ENCODE assay signal across 14 cellular contexts in the genomic region with DNA sequence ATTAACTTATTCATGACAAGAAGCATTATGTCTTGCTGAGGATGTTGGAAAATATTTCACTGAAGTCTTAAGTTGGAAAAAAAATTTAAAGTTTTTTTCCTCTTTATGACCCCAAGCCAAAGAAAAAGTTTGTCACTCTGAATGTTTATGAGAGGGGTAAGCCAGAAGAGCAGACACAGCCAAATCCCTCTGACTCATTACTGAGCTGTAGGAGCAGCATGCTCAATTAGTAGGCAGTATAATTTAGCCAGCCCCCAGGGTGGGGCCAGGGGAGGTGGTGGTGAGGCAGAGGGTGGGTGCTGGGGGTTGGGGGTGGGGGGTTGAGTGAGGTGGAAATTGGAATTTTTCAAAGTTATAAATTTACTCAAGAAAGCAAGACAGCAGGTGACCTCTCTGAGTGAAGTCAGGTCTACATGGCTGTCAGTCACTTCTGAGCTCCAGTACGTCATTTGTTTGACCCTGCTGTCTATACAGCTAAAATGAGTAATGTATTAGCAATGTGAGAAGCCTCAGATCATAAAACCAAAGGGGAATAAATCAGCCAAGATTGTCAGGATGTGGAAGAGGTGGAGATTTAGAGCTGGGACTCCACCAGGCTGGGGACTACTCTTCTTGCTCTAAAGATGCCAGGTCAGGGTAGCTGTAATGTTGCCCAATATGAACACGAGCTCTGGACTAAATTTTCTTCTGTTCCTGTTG.
DNase-seq lines count a peak whose midpoint lies in the region; ATAC-seq, FAIRE-seq and TF ChIP-seq lines count a peak whose summit lies in the region.
"Had no signal": no experiment of that assay in that cellular context is flagged by ENCODE, and none has a peak within 500 bp of the region (broad histone marks: within the 10 kb centered on the region; RNA-seq: fewer than 3 reads in every experiment).

No MANE protein-coding gene starts in this region.

- H3K9me3 ChIP-seq in adipocyte (ENCODE audit: control insufficient read depth, low read length), result no peaks in the 10 kb centered on the region
- no peaks in the 10 kb centered on the region for H3K9me3 ChIP-seq in keratinocyte (ENCODE audit: control insufficient read depth, low read depth, low read length)
- H3K9me3 ChIP-seq: BE2C had no signal

- H3K9ac ChIP-seq in adipocyte (ENCODE audit: low read length) (no peak overlapping the region), keratinocyte (ENCODE audit: control insufficient read depth, extremely low read depth, insufficient read depth, low read length) (no peak overlapping the region)

- ATAC-seq in HG03095 (IDR thresholded peaks at IDR 0.05; ENCODE audit: unreplicated experiment) (no peak), HG03520 (IDR thresholded peaks at IDR 0.05; ENCODE audit: unreplicated experiment) (no peak)

- FAIRE-seq in keratinocyte (lab: Jason Lieb, UNC), result peak; percentile 44

- dilution Hi-C loops in keratinocyte (cut with MboI; ENCODE audit: extremely low pct_ligation_motif_present, low sequenced_read_pairs), result no loop called here

- no peaks in the 10 kb centered on the region for H3K36me3 Mint-ChIP-seq in activated CD4-positive, alpha-beta memory T cell treated with anti-CD3 and anti-CD28 coated beads, Interleukin-2, amount 10 ng/mL, durations not matched to agents 7 days and 5 days (ENCODE audit: low read depth)
- H3K36me3 Mint-ChIP-seq in CD14-positive monocyte, result no peaks in the 10 kb centered on the region

- H3K27me3 ChIP-seq in adipocyte (replicated peaks; ENCODE audit: control insufficient read depth, insufficient read depth, low read length) (peaks cover 26% of the 10 kb centered on the region), keratinocyte (ENCODE audit: control insufficient read depth, extremely low read depth, insufficient read depth, low read length) (no peaks in the 10 kb centered on the region)
- H3K27me3 ChIP-seq: BE2C had no signal

- H3K79me2 ChIP-seq in keratinocyte (ENCODE audit: control insufficient read depth, insufficient read depth, low read length), result no peaks in the 10 kb centered on the region

- H2AFZ ChIP-seq in keratinocyte (ENCODE audit: control insufficient read depth, low read length), result no peak overlapping the region

- no peaks in the 10 kb centered on the region for H3K9me3 Mint-ChIP-seq in activated CD4-positive, alpha-beta memory T cell treated with anti-CD3 and anti-CD28 coated beads, Interleukin-2, amount 10 ng/mL, durations not matched to agents 7 days and 5 days
- peaks cover 0 to 3% (median 0%) of the 10 kb centered on the region in 7 donors for H3K9me3 Mint-ChIP-seq in CD14-positive monocyte
- H3K9me3 Mint-ChIP-seq: activated T-helper 2 cell treated with anti-CD3 and anti-CD28 coated beads, Interferon-gamma antibody, Interleukin-2, Interleukin-4, amounts not matched to agents 10 μg/mL and 5 μg/mL and 100 μg/mL, durations not matched to agents 14 hours and 24 hours and 36 hours had no signal

- H3K4me1 Mint-ChIP-seq in activated CD4-positive, alpha-beta memory T cell treated with anti-CD3 and anti-CD28 coated beads, Interleukin-2, amount 10 ng/mL, durations not matched to agents 7 days and 5 days, result no peaks in the 10 kb centered on the region
- peaks cover 11% of the 10 kb centered on the region for H3K4me1 Mint-ChIP-seq in CD14-positive monocyte
- H3K4me1 Mint-ChIP-seq: activated CD4-positive, alpha-beta T cell treated with anti-CD3 and anti-CD28 coated beads, Interleukin-2, amount 10 ng/mL, durations not matched to agents 7 days and 5 days had no signal

- TF ChIP-seq CTCF in keratinocyte (optimal IDR thresholded peaks at IDR 0.05 in 1 of 3, IDR thresholded peaks at IDR 0.05 in 1 of 3, conservative IDR thresholded peaks at IDR 0.05 in 1 of 3; ENCODE audit: extremely low read depth in 1 of 3, insufficient read depth in 2 of 3, low read length in 3 of 3) (no peak), CD14-positive monocyte (IDR thresholded peaks at IDR 0.05) (no peak)

- no peak overlapping the region for H3K27ac ChIP-seq in keratinocyte (ENCODE audit: control insufficient read depth, insufficient read depth, low read length)

- no peaks in the 10 kb centered on the region for H3K27me3 Mint-ChIP-seq in activated CD4-positive, alpha-beta memory T cell treated with anti-CD3 and anti-CD28 coated beads, Interleukin-2, amount 10 ng/mL, durations not matched to agents 7 days and 5 days
- peaks cover 1 to 5% (median 5%) of the 10 kb centered on the region in 3 donors for H3K27me3 Mint-ChIP-seq in CD14-positive monocyte (ENCODE audit: low read depth in 3 of 3)
- H3K27me3 Mint-ChIP-seq: activated CD4-positive, alpha-beta T cell treated with anti-CD3 and anti-CD28 coated beads, Interleukin-2, amount 10 ng/mL, durations not matched to agents 7 days and 5 days had no signal

- no peak overlapping the region for H3K4me2 ChIP-seq in keratinocyte (ENCODE audit: control insufficient read depth, extremely low read depth, insufficient read depth, low read depth, low read length)

- no peaks in the 10 kb centered on the region for H4K20me1 ChIP-seq in keratinocyte (ENCODE audit: control insufficient read depth, extremely low read depth, insufficient read depth, low read length)

- H3K4me3 Mint-ChIP-seq in activated CD4-positive, alpha-beta memory T cell treated with anti-CD3 and anti-CD28 coated beads, Interleukin-2, amount 10 ng/mL, durations not matched to agents 7 days and 5 days, result no peak overlapping the region
- H3K4me3 Mint-ChIP-seq in CD14-positive monocyte, result no peak overlapping the region
- H3K4me3 Mint-ChIP-seq: activated CD4-positive, alpha-beta T cell treated with anti-CD3 and anti-CD28 coated beads, Interleukin-2, amount 10 ng/mL, durations not matched to agents 7 days and 5 days had no signal

- H3K4me1 ChIP-seq in adipocyte (ENCODE audit: control insufficient read depth, insufficient read depth, low read length) (no peaks in the 10 kb centered on the region), keratinocyte (ENCODE audit: control insufficient read depth, extremely low read depth, insufficient read depth, low read length) (peaks cover 18% of the 10 kb centered on the region)
- H3K4me1 ChIP-seq: BE2C had no signal

- H3K36me3 ChIP-seq in adipocyte (ENCODE audit: control insufficient read depth, insufficient read depth, low read length, severe bottlenecking) (no peaks in the 10 kb centered on the region), keratinocyte (ENCODE audit: control insufficient read depth in 2 of 2, extremely low read depth in 1 of 2, insufficient read depth in 2 of 2, low read length in 2 of 2) (no peaks in the 10 kb centered on the region)
- H3K36me3 ChIP-seq: BE2C had no signal

- DNase-seq in AG08395 (ENCODE audit: low spot score) (peak; percentile 77), HT-29 (ENCODE audit: low spot score) (peak; percentile 5), adipocyte (ENCODE audit: low read depth) (peak; percentile 28), keratinocyte (ENCODE audit: low read depth, low spot score) (peak; percentile 2), CD14-positive monocyte (ENCODE audit: low spot score) (no peak)
- DNase-seq in activated CD4-positive, alpha-beta memory T cell treated with anti-CD3 and anti-CD28 coated beads, Interleukin-2, amount 10 ng/mL, durations not matched to agents 7 days and 5 days, result no peak
- DNase-seq: activated CD4-positive, alpha-beta T cell treated with anti-CD3 and anti-CD28 coated beads, Interleukin-2, amount 10 ng/mL, durations not matched to agents 7 days and 5 days; BE2C; GDM1; stimulated activated CD4-positive, alpha-beta T cell treated with anti-CD3 and anti-CD28 coated beads, Interleukin-2, amount 100 ng/mL, for 48 hours; stimulated activated naive CD4-positive, alpha-beta T cell treated with Interleukin-2 at 50 U/mL for 16 hours had no signal

- POLR2A ChIA-PET in activated CD4-positive, alpha-beta memory T cell treated with anti-CD3 and anti-CD28 coated beads, Interleukin-2, amount 10 ng/mL, durations not matched to agents 7 days and 5 days (lab: Charles Lee), result no interaction called here

- CTCF ChIA-PET in activated CD4-positive, alpha-beta memory T cell treated with anti-CD3 and anti-CD28 coated beads, Interleukin-2, amount 10 ng/mL, durations not matched to agents 7 days and 5 days (lab: Charles Lee), result no interaction called here

- H3K9me1 ChIP-seq in keratinocyte (ENCODE audit: control insufficient read depth, extremely low read depth, insufficient read depth, low read length), result no peaks in the 10 kb centered on the region

- H3K4me3 ChIP-seq in adipocyte (ENCODE audit: low read length) (no peak overlapping the region), keratinocyte (ENCODE audit: control insufficient read depth in 2 of 3, extremely low read depth in 1 of 3, insufficient read depth in 2 of 3, low read depth in 1 of 3, low read length in 3 of 3) (no peak overlapping the region)

- intact Hi-C loops in CD14-positive monocyte (cut with micrococcal nuclease), result no loop called here

- H3K27ac Mint-ChIP-seq in activated CD4-positive, alpha-beta memory T cell treated with anti-CD3 and anti-CD28 coated beads, Interleukin-2, amount 10 ng/mL, durations not matched to agents 7 days and 5 days, result no peak overlapping the region
- no peak overlapping the region for H3K27ac Mint-ChIP-seq in CD14-positive monocyte
- H3K27ac Mint-ChIP-seq: activated CD4-positive, alpha-beta T cell treated with anti-CD3 and anti-CD28 coated beads, Interleukin-2, amount 10 ng/mL, durations not matched to agents 7 days and 5 days; activated T-helper 2 cell treated with anti-CD3 and anti-CD28 coated beads, Interferon-gamma antibody, Interleukin-2, Interleukin-4, amounts not matched to agents 10 μg/mL and 5 μg/mL and 100 μg/mL, durations not matched to agents 14 hours and 24 hours and 36 hours had no signal

Comparison
In these comparisons a context has a peak if more than half of its experiments do, and no peak if none do; other contexts are left out.
1. DNase-seq: peak in AG08395 (single experiment), HT-29 (single experiment), adipocyte (single experiment) and keratinocyte (single experiment); none in activated CD4-positive, alpha-beta memory T cell treated with anti-CD3 and anti-CD28 coated beads, Interleukin-2, amount 10 ng/mL, durations not matched to agents 7 days and 5 days (single experiment) and CD14-positive monocyte (single experiment).